Comparison of ENCODE assay signal across 11 cellular contexts in genomic region chr1:45026446-45026845, GRCh38.
"Had no signal": no experiment of that assay in that cellular context is flagged by ENCODE, and none has a peak within 500 bp of the region (broad histone marks: within the 10 kb centered on the region; RNA-seq: fewer than 3 reads in every experiment).

No MANE protein-coding gene starts in this region.

- DNase-seq: activated CD8-positive, alpha-beta memory T cell treated with anti-CD3 and anti-CD28 coated beads for 24 hours; activated gamma-delta T cell; anterior cingulate cortex; hippocampal formation; kidney glomerular epithelial cell; psoas muscle; SJCRH30; T-helper 9 cell; testis had no signal

- H3K27me3 ChIP-seq: breast epithelium, testis had no signal

- H3K27ac ChIP-seq: breast epithelium, psoas muscle, SJCRH30, testis had no signal

- H3K36me3 ChIP-seq: breast epithelium, SJCRH30 had no signal

- H3K4me3 ChIP-seq: breast epithelium, psoas muscle, SJCRH30, testis had no signal

- H3K4me1 ChIP-seq: breast epithelium, psoas muscle, SJCRH30, testis had no signal

- H3K9me3 ChIP-seq: breast epithelium, psoas muscle, testis had no signal

- ATAC-seq: psoas muscle, sciatic nerve had no signal
